8 cellular contexts compared by ENCODE assay signal in genomic region chr3:33131328-33132018, GRCh38. TPM values are rescaled to one million over a fixed set of nuclear protein-coding genes. Genes with fewer than 3 reads are reported as not detected.
DNase-seq lines count a peak whose midpoint lies in the region; ATAC-seq, FAIRE-seq and TF ChIP-seq lines count a peak whose summit lies in the region.

No MANE protein-coding gene starts in this region.

- H3K4me3 Mint-ChIP-seq in GM23338 (no peak overlapping the region), MCF 10A (ENCODE audit: unreplicated experiment) (no peak overlapping the region)

- ATAC-seq in GM23338: peak; percentile 98
- peak; percentile 76 for ATAC-seq in RWPE2 (ENCODE audit: low read depth)

- no peaks in the 10 kb centered on the region for H3F3A ChIP-seq in GM23338 (replicated peaks; ENCODE audit: low read depth)

- H4K20me1 ChIP-seq in GM23338 (replicated peaks; ENCODE audit: insufficient read depth): no peaks in the 10 kb centered on the region
- no peaks in the 10 kb centered on the region for H4K20me1 ChIP-seq in KMS-11 (ENCODE audit: insufficient read depth)

- POLR2A ChIA-PET in MCF 10A (lab: Yijun Ruan, JAX): interaction anchor here (0.6 to 1.7 kb wide), 8 partner anchors 9 to 306 kb away, joined by 3 to 37 read pairs (median 4); no protein-coding TSS in a partner anchor

- H3K4me3 ChIP-seq in GM23338 (no peak overlapping the region), KMS-11 (IDR thresholded peaks at IDR 0.05; ENCODE audit: insufficient read depth, low read depth, low read length) (no peak overlapping the region), RWPE2 (ENCODE audit: severe bottlenecking) (no peak overlapping the region)

- no peak overlapping the region for H3K9ac ChIP-seq in KMS-11

- CTCF ChIA-PET in MCF 10A (lab: Yijun Ruan, JAX): interaction anchor here (0.5 to 9.0 kb wide), 54 partner anchors 9 to 657 kb away, joined by 3 to 334 read pairs (median 4); partner anchors contain the start of genes CRTAP and FBXL2

- intact Hi-C loops in MCF 10A (cut with micrococcal nuclease): loop anchor here (1.0 to 10.0 kb wide), 6 partner anchors 121 to 657 kb away; no protein-coding TSS in a partner anchor

- H3K27ac Mint-ChIP-seq in GM23338 (0 out of 2 replicates have a peak overlapping the region, but pooled peaks have one; percentile 49), MCF 10A (ENCODE audit: low read depth, unreplicated experiment) (no peak overlapping the region)

- H3K36me3 Mint-ChIP-seq in GM23338 (ENCODE audit: low read depth): peaks cover 44% of the 10 kb centered on the region; the same call in 2 of the 3 replicates
- peaks cover 74% of the 10 kb centered on the region for H3K36me3 Mint-ChIP-seq in MCF 10A (ENCODE audit: insufficient read depth, unreplicated experiment)

- no TSS peak for BruUV-seq in MCF 10A (replicated peaks; lab: Mats Ljungman, UMichigan)

- H3K9me2 ChIP-seq in GM23338 (ENCODE audit: insufficient read depth): no peaks in the 10 kb centered on the region

- H3K4me1 ChIP-seq in GM23338 (ENCODE audit: insufficient read depth): no peaks in the 10 kb centered on the region
- H3K4me1 ChIP-seq in KMS-11 (ENCODE audit: low read depth, poor library complexity, severe bottlenecking): no peaks in the 10 kb centered on the region
- no peaks in the 10 kb centered on the region for H3K4me1 ChIP-seq in RWPE2 (ENCODE audit: insufficient read depth, poor library complexity, severe bottlenecking)

- H3K9me3 Mint-ChIP-seq in GM23338 (no peaks in the 10 kb centered on the region), MCF 10A (ENCODE audit: unreplicated experiment) (no peaks in the 10 kb centered on the region)

- H3K4me1 Mint-ChIP-seq in GM23338 (peaks cover 13% of the 10 kb centered on the region), MCF 10A (ENCODE audit: insufficient read depth, unreplicated experiment) (no peaks in the 10 kb centered on the region)

- FAIRE-seq in islet of Langerhans (lab: Jason Lieb, UNC): peak; percentile 92

- H3K4me2 ChIP-seq in GM23338 (no peak overlapping the region), KMS-11 (no peak overlapping the region)

- H3K79me2 ChIP-seq in GM23338 (replicated peaks; ENCODE audit: insufficient read depth) (no peaks in the 10 kb centered on the region), KMS-11 (ENCODE audit: insufficient read depth, low read depth) (no peaks in the 10 kb centered on the region)

- H3K27me3 Mint-ChIP-seq in GM23338 (ENCODE audit: insufficient read depth, low read depth, poor library complexity) (peaks cover 3% of the 10 kb centered on the region), MCF 10A (ENCODE audit: insufficient read depth, unreplicated experiment) (no peaks in the 10 kb centered on the region)

- H3K27ac ChIP-seq in GM23338 (ENCODE audit: low read depth) (0 out of 2 replicates have a peak overlapping the region, but pooled peaks have one; percentile 2), KMS-11 (no peak overlapping the region), RWPE2 (ENCODE audit: poor library complexity, severe bottlenecking) (no peak overlapping the region)

- H2AFZ ChIP-seq in GM23338 (no peak overlapping the region), KMS-11 (ENCODE audit: low read depth) (no peak overlapping the region)

- peak; percentile 67 for DNase-seq in SIG-M5 treated with dmso at 0.1 percent for 504 hours (lab: John Stamatoyannopoulos, UW; ENCODE audit: unreplicated experiment)
- no peak for DNase-seq in SIG-M5 (lab: John Stamatoyannopoulos, UW)
- peak; percentile 96 for DNase-seq in GM23338 (ENCODE audit: low spot score)
- no peak for DNase-seq in RWPE2 (ENCODE audit: low spot score)
- DNase-seq in MCF 10A (ENCODE audit: unreplicated experiment): peak; percentile 75
- DNase-seq in stimulated activated CD4-positive, alpha-beta T cell treated with anti-CD3 and anti-CD28 coated beads, TNF-alpha, amount 100 ng/mL, for 24 hours (ENCODE audit: low read depth in 3 of 3): peak in 2 of 3 experiments; percentile 6 to 28

- no peaks in the 10 kb centered on the region for H3K9me3 ChIP-seq in RWPE2 (ENCODE audit: severe bottlenecking)

- TF ChIP-seq CTCF in GM23338 (conservative IDR thresholded peaks at IDR 0.05; ENCODE audit: low read depth in 2 of 2) (peak; percentile 83 to 84), KMS-11 (conservative IDR thresholded peaks at IDR 0.05; ENCODE audit: low read depth, low read length) (peak; percentile 74), RWPE2 (IDR thresholded peaks at IDR 0.05; ENCODE audit: poor library complexity, severe bottlenecking) (peak; percentile 86), MCF 10A (IDR thresholded peaks at IDR 0.05; ENCODE audit: unreplicated experiment) (peak; percentile 71)

- peaks cover 21% of the 10 kb centered on the region for H3K36me3 ChIP-seq in GM23338 (ENCODE audit: insufficient read depth)
- no peaks in the 10 kb centered on the region for H3K36me3 ChIP-seq in KMS-11 (ENCODE audit: insufficient read depth)
- peaks cover 85% of the 10 kb centered on the region for H3K36me3 ChIP-seq in RWPE2 (ENCODE audit: low read depth)

- no peaks in the 10 kb centered on the region for H3K27me3 ChIP-seq in GM23338 (ENCODE audit: insufficient read depth)
- no peaks in the 10 kb centered on the region for H3K27me3 ChIP-seq in KMS-11 (ENCODE audit: insufficient read depth, low read depth)
- H3K27me3 ChIP-seq in RWPE2 (ENCODE audit: insufficient read depth, poor library complexity, severe bottlenecking): no peaks in the 10 kb centered on the region

TF ChIP-seq in GM23338, 12 proteins besides CTCF, POLR2A, EP300 and RAD21 (continues in another document):
- no peak for TF ChIP-seq ZNF114 (CRISPR knock-in tag; IDR thresholded peaks at IDR 0.05)
- no peak for TF ChIP-seq EZH2phosphoT487 (IDR thresholded peaks at IDR 0.05; ENCODE audit: unreplicated experiment)
- TF ChIP-seq ZNF331 (CRISPR knock-in tag; IDR thresholded peaks at IDR 0.05; ENCODE audit: low read depth): no peak
- no peak for TF ChIP-seq CREB1 (CRISPR knock-in tag; IDR thresholded peaks at IDR 0.05; ENCODE audit: low read depth)
- no peak for TF ChIP-seq EZH2 (IDR thresholded peaks at IDR 0.05; ENCODE audit: low read depth, unreplicated experiment)

RNA-seq across cellular contexts. Expression of gene CRTAP, which starts 17.7 kb away (rescaled TPM):
- total RNA-seq in GM23338 (2014; rRNA removed; shearing (Covaris generic)): 185 and 210 TPM in 2 replicates
- polyA plus RNA-seq in GM23338 (2016; fragmentation: Nextera tagmentation; extraction: Ambion mirVana): 71.9 and 75.3 TPM in 2 replicates
- total RNA-seq in MCF 10A (2022): 179 and 182 TPM in 2 replicates

RNA-seq across cellular contexts. Expression of gene GLB1, which starts 34.5 kb away (rescaled TPM):
- 67.3 and 68.7 TPM in 2 replicates for total RNA-seq in GM23338 (2014; rRNA removed; shearing (Covaris generic))
- polyA plus RNA-seq in GM23338 (2016; fragmentation: Nextera tagmentation; extraction: Ambion mirVana): 23.4 and 26.3 TPM in 2 replicates
- total RNA-seq in MCF 10A (2022): 37.9 and 42.0 TPM in 2 replicates

RNA-seq across cellular contexts. Expression of gene TMPPE, which starts 34.5 kb away (rescaled TPM):
- total RNA-seq in GM23338 (2014; rRNA removed; shearing (Covaris generic)): 7.2 and 7.5 TPM in 2 replicates
- 0.92 and 1.0 TPM in 2 replicates for polyA plus RNA-seq in GM23338 (2016; fragmentation: Nextera tagmentation; extraction: Ambion mirVana)
- total RNA-seq in MCF 10A (2022): 5.5 and 8.6 TPM in 2 replicates

Comparison
In these comparisons a context has a peak if more than half of its experiments do, and no peak if none do; other contexts are left out.
1. DNase-seq: peak in SIG-M5 treated with dmso at 0.1 percent for 504 hours (single experiment), GM23338 (single experiment), MCF 10A (single experiment) and stimulated activated CD4-positive, alpha-beta T cell treated with anti-CD3 and anti-CD28 coated beads, TNF-alpha, amount 100 ng/mL, for 24 hours (2 of 3); none in SIG-M5 (single experiment) and RWPE2 (single experiment).
2. Peak in every context shown above with its lines, with median percentiles within 50 percentile points of each other: CTCF ChIP-seq.